ENCODE assay signal across 16 cellular contexts in genomic region chr10:123996302-123996701, GRCh38.
A peak's percentile ranks its signal among the peaks of the same experiment; 100 is the strongest.
DNase-seq lines count a peak whose midpoint lies in the region; ATAC-seq and TF ChIP-seq lines count a peak whose summit lies in the region.
"Had no signal": no experiment of that assay in that cellular context is flagged by ENCODE, and none has a peak within 500 bp of the region (broad histone marks: within the 10 kb centered on the region; RNA-seq: fewer than 3 reads in every experiment).

No MANE protein-coding gene starts in this region.

- H3K14ac ChIP-seq in mesenchymal stem cell (ENCODE audit: low read length in 2 of 2) = peak overlapping the region in 1 of 2 experiments; percentile 66

- H3K27ac Mint-ChIP-seq in natural killer cell treated with Interleukin-12 subunit alpha and Interleukin-12 subunit beta and Interleukin-15 and Interleukin-18, amount 100 ng/mL, for 72 hours = no peak overlapping the region
- H3K27ac Mint-ChIP-seq in natural killer cell = no peak overlapping the region
- H3K27ac Mint-ChIP-seq in T-helper 17 cell = no peak overlapping the region
- H3K27ac Mint-ChIP-seq: activated naive CD8-positive, alpha-beta T cell treated with anti-CD3 and anti-CD28 coated beads for 36 hours; naive thymus-derived CD8-positive, alpha-beta T cell; stimulated activated naive B cell treated with anti-CD40 and anti-IgM and Interleukin-4, amounts not matched to agents 10 μg/mL and 1 μg/mL and 100 μg/mL, for 72 hours had no signal

- H3K4me2 ChIP-seq in mesenchymal stem cell (ENCODE audit: low read length, poor library complexity, severe bottlenecking) = no peak overlapping the region

- H2AFZ ChIP-seq in mesenchymal stem cell (ENCODE audit: low read depth, low read length) = no peak overlapping the region

- H2AK5ac ChIP-seq in mesenchymal stem cell (ENCODE audit: low read length, severe bottlenecking) = peak overlapping the region; percentile 98

- no TSS peak for BruUV-seq in A673 (replicated peaks; lab: Mats Ljungman, UMichigan)

- H3K23ac ChIP-seq in mesenchymal stem cell (ENCODE audit: low read length in 2 of 2) = peak overlapping the region in 1 of 2 experiments; percentile 63

- no peak for ATAC-seq in natural killer cell treated with Interleukin-12 subunit alpha and Interleukin-12 subunit beta and Interleukin-15 and Interleukin-18, amount 100 ng/mL, for 72 hours
- ATAC-seq in natural killer cell (no peak), T-helper 17 cell (no peak), HG03097 (IDR thresholded peaks at IDR 0.05; ENCODE audit: low FRiP score, unreplicated experiment) (no peak)

- H3K27me3 ChIP-seq in mesenchymal stem cell (ENCODE audit: control insufficient read depth in 1 of 2, insufficient read depth in 1 of 2, low read length in 2 of 2) (peaks cover 9 to 16% of the 10 kb centered on the region in 2 experiments), A673 (replicated peaks; ENCODE audit: insufficient read depth, low read depth, low read length, poor library complexity) (peaks cover 27% of the 10 kb centered on the region)

- no peaks in the 10 kb centered on the region for H3K36me3 ChIP-seq in mesenchymal stem cell (ENCODE audit: control insufficient read depth in 1 of 2, insufficient read depth in 2 of 2, low read depth in 1 of 2, low read length in 2 of 2)
- H3K36me3 ChIP-seq in A673 (ENCODE audit: insufficient read depth, low read length, poor library complexity, severe bottlenecking) = no peaks in the 10 kb centered on the region
- H3K36me3 ChIP-seq: cardiac muscle cell, right lobe of liver, uterus had no signal

- no peak overlapping the region for H2BK5ac ChIP-seq in mesenchymal stem cell (ENCODE audit: low read depth, low read length, poor library complexity, severe bottlenecking)

- 82% methylated on average over 6 of the region's 7 CpGs for WGBS in mesenchymal stem cell

- intact Hi-C loops in natural killer cell (cut with micrococcal nuclease) = no loop called here
- intact Hi-C loops in A673 (cut with micrococcal nuclease; ENCODE audit: unreplicated experiment) = loop anchor here (10.0 kb wide), 1 partner anchor 258 kb away; no protein-coding TSS in a partner anchor

- no peak overlapping the region for H2BK15ac ChIP-seq in mesenchymal stem cell (ENCODE audit: low read depth, poor library complexity, severe bottlenecking)

- H4K8ac ChIP-seq in mesenchymal stem cell (ENCODE audit: low read length) = peak overlapping the region; percentile 12

- CTCF ChIA-PET in A673 (lab: Charles Lee) = interaction anchor here (4.8 kb wide), 1 partner anchor 393 kb away, joined by 57 read pairs; no protein-coding TSS in a partner anchor

- H3K9me3 ChIP-seq in T-helper 17 cell (ENCODE audit: control insufficient read depth, low read length, poor library complexity, severe bottlenecking) (no peaks in the 10 kb centered on the region), mesenchymal stem cell (ENCODE audit: control insufficient read depth, low read length) (no peaks in the 10 kb centered on the region), A673 (ENCODE audit: low read depth, low read length, poor library complexity, severe bottlenecking) (no peaks in the 10 kb centered on the region)
- H3K9me3 ChIP-seq: right lobe of liver, uterus had no signal

- peak overlapping the region in 1 of 2 experiments; percentile 9 for H3K4ac ChIP-seq in mesenchymal stem cell (ENCODE audit: low read depth in 1 of 2, low read length in 2 of 2)

- H2BK120ac ChIP-seq in mesenchymal stem cell (ENCODE audit: low read depth, low read length) = peak overlapping the region; percentile 2

- no peak overlapping the region for H3K4me3 Mint-ChIP-seq in natural killer cell treated with Interleukin-12 subunit alpha and Interleukin-12 subunit beta and Interleukin-15 and Interleukin-18, amount 100 ng/mL, for 72 hours
- H3K4me3 Mint-ChIP-seq in natural killer cell (no peak overlapping the region), T-helper 17 cell (peak overlapping the region; percentile 81)
- H3K4me3 Mint-ChIP-seq: activated naive CD8-positive, alpha-beta T cell treated with anti-CD3 and anti-CD28 coated beads for 36 hours had no signal

- POLR2A ChIA-PET in A673 (lab: Charles Lee; ENCODE audit: low non-redundant PET) = no interaction called here

- peak overlapping the region; percentile 20 to 75 for H2BK12ac ChIP-seq in mesenchymal stem cell (ENCODE audit: low read length in 2 of 2)

- peaks cover 11% of the 10 kb centered on the region in 2 donors for H3K4me1 Mint-ChIP-seq in natural killer cell treated with Interleukin-12 subunit alpha and Interleukin-12 subunit beta and Interleukin-15 and Interleukin-18, amount 100 ng/mL, for 72 hours (ENCODE audit: low read depth in 2 of 2)
- H3K4me1 Mint-ChIP-seq in natural killer cell = peaks cover 10 to 19% of the 10 kb centered on the region in 2 donors
- peaks cover 20% of the 10 kb centered on the region for H3K4me1 Mint-ChIP-seq in T-helper 17 cell

- H4K91ac ChIP-seq in mesenchymal stem cell (ENCODE audit: low read length) = peak overlapping the region; percentile 14

- H3K36me3 Mint-ChIP-seq in natural killer cell treated with Interleukin-12 subunit alpha and Interleukin-12 subunit beta and Interleukin-15 and Interleukin-18, amount 100 ng/mL, for 72 hours = no peaks in the 10 kb centered on the region
- H3K36me3 Mint-ChIP-seq in natural killer cell (no peaks in the 10 kb centered on the region), T-helper 17 cell (ENCODE audit: low read depth) (peaks cover 2% of the 10 kb centered on the region)
- H3K36me3 Mint-ChIP-seq: activated naive CD8-positive, alpha-beta T cell treated with anti-CD3 and anti-CD28 coated beads for 36 hours; naive thymus-derived CD8-positive, alpha-beta T cell; stimulated activated naive B cell treated with anti-CD40 and anti-IgM and Interleukin-4, amounts not matched to agents 10 μg/mL and 1 μg/mL and 100 μg/mL, for 72 hours had no signal

- H3K9ac ChIP-seq in mesenchymal stem cell (ENCODE audit: low read length) = peak overlapping the region; percentile 70

- TF ChIP-seq CTCF in natural killer cell (IDR thresholded peaks at IDR 0.05) (no peak), A673 (conservative IDR thresholded peaks at IDR 0.05; ENCODE audit: low read depth, low read length) (no peak)

- H3K4me3 ChIP-seq in mesenchymal stem cell (ENCODE audit: insufficient read depth in 1 of 2, low read depth in 1 of 2, low read length in 2 of 2) = no peak overlapping the region
- no peak overlapping the region for H3K4me3 ChIP-seq in A673 (ENCODE audit: low read depth, low read length, poor library complexity, severe bottlenecking)
- H3K4me3 ChIP-seq: cardiac muscle cell, uterus had no signal

- H3K4me1 ChIP-seq in mesenchymal stem cell (ENCODE audit: control insufficient read depth, insufficient read depth, low read depth, low read length) = peaks cover 29% of the 10 kb centered on the region
- H3K4me1 ChIP-seq in A673 (ENCODE audit: insufficient read depth, low read length, poor library complexity, severe bottlenecking) = no peaks in the 10 kb centered on the region

- H3K27ac ChIP-seq in mesenchymal stem cell (ENCODE audit: low read length, poor library complexity, severe bottlenecking) (peak overlapping the region; percentile 57), A673 (ENCODE audit: low read depth, low read length, poor library complexity, severe bottlenecking) (no peak overlapping the region)
- H3K27ac ChIP-seq: cardiac muscle cell had no signal

- DNase-seq in natural killer cell treated with Interleukin-12 subunit alpha and Interleukin-12 subunit beta and Interleukin-15 and Interleukin-18, amount 100 ng/mL, for 72 hours (ENCODE audit: low spot score) = peak; percentile 28
- DNase-seq in natural killer cell (no peak), T-helper 17 cell (no peak), mesenchymal stem cell (no peak), HuH-7.5 (ENCODE audit: low spot score) (no peak), A673 (ENCODE audit: low spot score) (no peak), NOMO-1 treated with DMSO at 0.1 percent for 48 hours (lab: John Stamatoyannopoulos, UW; ENCODE audit: unreplicated experiment) (no peak)
- DNase-seq: activated CD4-positive, alpha-beta T cell treated with anti-CD3 and anti-CD28 coated beads for 4 hours; NCI-H1417 treated with DMSO at 0.1 percent for 48 hours had no signal

- peaks cover 1% of the 10 kb centered on the region for H3K79me1 ChIP-seq in mesenchymal stem cell (replicated peaks; ENCODE audit: low read length, poor library complexity, severe bottlenecking)

- peaks cover 32 to 36% of the 10 kb centered on the region in 2 donors for H3K27me3 Mint-ChIP-seq in natural killer cell treated with Interleukin-12 subunit alpha and Interleukin-12 subunit beta and Interleukin-15 and Interleukin-18, amount 100 ng/mL, for 72 hours
- H3K27me3 Mint-ChIP-seq in natural killer cell (ENCODE audit: low read depth in 2 of 2) (peaks cover 48 to 63% of the 10 kb centered on the region in 2 donors), T-helper 17 cell (peaks cover 66% of the 10 kb centered on the region)

- no peaks in the 10 kb centered on the region for H3K9me3 Mint-ChIP-seq in natural killer cell treated with Interleukin-12 subunit alpha and Interleukin-12 subunit beta and Interleukin-15 and Interleukin-18, amount 100 ng/mL, for 72 hours
- H3K9me3 Mint-ChIP-seq in natural killer cell = no peaks in the 10 kb centered on the region
- H3K9me3 Mint-ChIP-seq: activated naive CD8-positive, alpha-beta T cell treated with anti-CD3 and anti-CD28 coated beads for 36 hours; naive thymus-derived CD8-positive, alpha-beta T cell; stimulated activated naive B cell treated with anti-CD40 and anti-IgM and Interleukin-4, amounts not matched to agents 10 μg/mL and 1 μg/mL and 100 μg/mL, for 72 hours had no signal

- H3K18ac ChIP-seq in mesenchymal stem cell (ENCODE audit: low read depth in 1 of 2, low read length in 2 of 2) = peak overlapping the region; percentile 58 to 88
